ENCODE assay signal across 18 cellular contexts in the genomic region with DNA sequence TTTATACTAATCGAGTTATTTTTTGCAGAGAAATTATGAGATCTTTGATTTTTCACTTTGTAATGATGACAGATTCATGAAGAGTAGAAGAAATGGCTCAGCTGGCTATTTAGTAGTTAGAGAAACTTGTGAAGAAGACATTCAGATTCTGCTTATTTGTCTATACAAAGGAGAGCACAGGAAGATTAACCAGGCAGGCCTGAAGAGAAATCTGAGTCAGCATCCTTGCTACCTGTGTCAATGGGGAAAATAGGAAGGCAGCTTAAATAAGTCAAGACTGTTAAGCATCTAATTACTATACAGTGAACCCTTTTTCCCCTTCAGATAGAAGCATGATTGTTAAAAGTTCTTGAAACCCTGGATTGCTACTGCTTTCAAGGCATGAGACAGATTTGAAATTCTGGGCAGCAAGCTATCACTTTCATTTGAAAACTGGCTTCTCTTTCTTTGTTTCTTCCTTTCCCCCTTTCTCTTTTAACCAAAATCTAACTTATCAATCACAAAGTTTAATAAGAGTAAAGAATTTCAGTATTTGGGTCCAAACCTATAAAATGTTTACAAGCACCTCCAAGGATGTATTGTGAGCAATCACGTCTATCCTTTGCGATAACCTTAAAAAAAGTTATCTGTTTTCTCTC. TPM values are rescaled to one million over a fixed set of nuclear protein-coding genes. Genes with fewer than 3 reads are reported as not detected.
DNase-seq lines count a peak whose midpoint lies in the region; ATAC-seq, FAIRE-seq and TF ChIP-seq lines count a peak whose summit lies in the region.
"Had no signal": no experiment of that assay in that cellular context is flagged by ENCODE, and none has a peak within 500 bp of the region (broad histone marks: within the 10 kb centered on the region; RNA-seq: fewer than 3 reads in every experiment).

No MANE protein-coding gene starts in this region.

- ATAC-seq in HG02938 (IDR thresholded peaks at IDR 0.05; ENCODE audit: unreplicated experiment) (peak; percentile 22), K562 (no peak)
- ATAC-seq: esophagus mucosa had no signal

- H3K27me3 Mint-ChIP-seq in MCF 10A (ENCODE audit: insufficient read depth, unreplicated experiment): no peaks in the 10 kb centered on the region

- intact Hi-C loops in mammary epithelial cell (cut with micrococcal nuclease): no loop called here
- intact Hi-C loops in MCF 10A (cut with micrococcal nuclease): loop anchor here (5.0 kb wide), 1 partner anchor 58 kb away; no protein-coding TSS in a partner anchor
- intact Hi-C loops in K562 (cut with micrococcal nuclease): no loop called here

- H3K27me3 ChIP-seq in mammary epithelial cell (ENCODE audit: insufficient read depth, low read length) (no peaks in the 10 kb centered on the region), K562 (ENCODE audit: control insufficient read depth in 2 of 2, insufficient read depth in 2 of 2, low read length in 2 of 2) (no peaks in the 10 kb centered on the region), tibial nerve (no peaks in the 10 kb centered on the region), Peyer's patch (no peaks in the 10 kb centered on the region)
- H3K27me3 ChIP-seq: transverse colon had no signal

- dilution Hi-C loops in mammary epithelial cell (cut with HindIII; ENCODE audit: low sequenced_read_pairs): no loop called here

- peak overlapping the region; percentile 1 for H3K9ac ChIP-seq in mammary epithelial cell (ENCODE audit: insufficient read depth, low read length)
- no peak overlapping the region for H3K9ac ChIP-seq in K562 (ENCODE audit: insufficient read depth in 1 of 2, low read depth in 2 of 2, low read length in 2 of 2)

- CTCF ChIA-PET in mammary epithelial cell (lab: Charles Lee; ENCODE audit: low non-redundant PET): interaction anchor here (0.7 kb wide), 1 partner anchor 316 kb away, joined by 3 read pairs; no protein-coding TSS in a partner anchor
- CTCF ChIA-PET in MCF 10A (lab: Yijun Ruan, JAX): interaction anchor here (1.0 to 1.5 kb wide), 2 partner anchors 17 to 21 kb away, joined by 3 to 4 read pairs; no protein-coding TSS in a partner anchor
- CTCF ChIA-PET in K562 (lab: Yijun Ruan, JAX; ENCODE audit: low intra/inter-chr PET ratio): interaction anchor here (0.6 kb wide), 1 partner anchor 95 kb away, joined by 3 read pairs; no protein-coding TSS in a partner anchor

- H3K9me3 ChIP-seq in mammary epithelial cell (replicated peaks; ENCODE audit: insufficient read depth, low read length): no peaks in the 10 kb centered on the region
- H3K9me3 ChIP-seq in K562 (replicated peaks; ENCODE audit: control insufficient read depth, insufficient read depth, low read depth, low read length): no peaks in the 10 kb centered on the region
- H3K9me3 ChIP-seq in tibial nerve: no peaks in the 10 kb centered on the region
- no peaks in the 10 kb centered on the region for H3K9me3 ChIP-seq in Peyer's patch
- H3K9me3 ChIP-seq: transverse colon had no signal

- TF ChIP-seq POLR2A in K562 (conservative IDR thresholded peaks at IDR 0.05) (no peak), tibial nerve (IDR thresholded peaks at IDR 0.05) (no peak), Peyer's patch (IDR thresholded peaks at IDR 0.05) (no peak)

- H3K9me1 ChIP-seq in K562 (ENCODE audit: control insufficient read depth, insufficient read depth, low read length): no peaks in the 10 kb centered on the region

- POLR2A ChIA-PET in MCF 10A (lab: Yijun Ruan, JAX) (interaction anchor here (1.3 kb wide), 1 partner anchor 20 kb away, joined by 10 read pairs; no protein-coding TSS in a partner anchor), K562 (lab: Yijun Ruan, JAX) (interaction anchor here (1.0 kb wide), 1 partner anchor 17 kb away, joined by 3 read pairs; no protein-coding TSS in a partner anchor)

- H4K20me1 ChIP-seq in mammary epithelial cell (ENCODE audit: insufficient read depth, low read length) (no peaks in the 10 kb centered on the region), K562 (replicated peaks; ENCODE audit: control insufficient read depth, insufficient read depth, low read length) (no peaks in the 10 kb centered on the region)

- H3K4me1 Mint-ChIP-seq in MCF 10A (ENCODE audit: insufficient read depth, unreplicated experiment): no peaks in the 10 kb centered on the region

- DNase-seq in mammary epithelial cell: no peak
- DNase-seq in MCF 10A (ENCODE audit: unreplicated experiment): no peak
- no peak for DNase-seq in K562 (ENCODE audit: extremely low read depth in 1 of 4, low spot score in 3 of 4)
- DNase-seq in tibial nerve (ENCODE audit: low spot score in 2 of 2): no peak
- no peak for DNase-seq in NCI-H345 treated with DMSO at 0.1 percent for 48 hours (lab: John Stamatoyannopoulos, UW; ENCODE audit: unreplicated experiment)
- DNase-seq in Peyer's patch: no peak
- no peak for DNase-seq in NCI-H2029 treated with DMSO at 0.1 percent for 48 hours (lab: John Stamatoyannopoulos, UW)
- DNase-seq: activated effector memory CD4-positive, alpha-beta T cell treated with Interleukin-2 at 50 U/mL for 16 hours; head of caudate nucleus; islet precursor cell; NCI-H2227 treated with DMSO at 0.1 percent for 48 hours; OCI-M1; stimulated activated CD4-positive, alpha-beta T cell treated with anti-CD3 and anti-CD28 coated beads, Interleukin-4, amount 100 ng/mL, for 4 hours; transverse colon had no signal

- WGBS in mammary epithelial cell (ENCODE audit: low coverage, missing lambda C conversion rate): 98% methylated on average over 3 of the region's 3 CpGs
- 42% methylated on average over 3 of the region's 3 CpGs for WGBS in K562 (ENCODE audit: insufficient coverage, low coverage, missing lambda C conversion rate)
- WGBS in tibial nerve, 2 donors: 51 to 53% methylated on average over 3 of the region's 3 CpGs

- BruUV-seq in mammary epithelial cell (replicated peaks; lab: Mats Ljungman, UMichigan): no TSS peak
- no TSS peak for BruUV-seq in MCF 10A (replicated peaks; lab: Mats Ljungman, UMichigan)
- BruUV-seq in K562 (replicated peaks; lab: Mats Ljungman, UMichigan): no TSS peak

- H3K36me3 ChIP-seq in mammary epithelial cell (ENCODE audit: insufficient read depth, low read length) (no peaks in the 10 kb centered on the region), K562 (ENCODE audit: control insufficient read depth, insufficient read depth, low read length) (no peaks in the 10 kb centered on the region), tibial nerve (no peaks in the 10 kb centered on the region), Peyer's patch (no peaks in the 10 kb centered on the region)
- H3K36me3 ChIP-seq: transverse colon had no signal

- no peaks in the 10 kb centered on the region for H3K36me3 Mint-ChIP-seq in MCF 10A (ENCODE audit: insufficient read depth, unreplicated experiment)

- H3K27ac ChIP-seq in mammary epithelial cell (ENCODE audit: insufficient read depth, low read depth, low read length): no peak overlapping the region
- no peak overlapping the region for H3K27ac ChIP-seq in K562 (ENCODE audit: extremely low read depth, low read depth, low read length)
- peak overlapping the region; percentile 11 to 77 (median 35) for H3K27ac ChIP-seq in tibial nerve
- no peak overlapping the region for H3K27ac ChIP-seq in Peyer's patch
- H3K27ac ChIP-seq: transverse colon, VCaP had no signal

- H3K79me2 ChIP-seq in mammary epithelial cell (ENCODE audit: insufficient read depth, low read length) (no peaks in the 10 kb centered on the region), K562 (ENCODE audit: control insufficient read depth, insufficient read depth, low read length) (no peaks in the 10 kb centered on the region)

- TF ChIP-seq EP300 in K562 (IDR thresholded peaks at IDR 0.05; ENCODE audit: low read length) (no peak), tibial nerve (IDR thresholded peaks at IDR 0.05) (no peak)

- TF ChIP-seq RAD21 in K562 (CRISPR knock-in tag; conservative IDR thresholded peaks at IDR 0.05 in 1 of 2, IDR thresholded peaks at IDR 0.05 in 1 of 2): no peak

- FAIRE-seq in K562 (lab: Jason Lieb, UNC): no peak
- FAIRE-seq: astrocyte had no signal

- H2AFZ ChIP-seq in mammary epithelial cell (ENCODE audit: low read depth, low read length): no peak overlapping the region
- no peak overlapping the region for H2AFZ ChIP-seq in K562 (ENCODE audit: low read depth, low read length)

- H3K4me3 ChIP-seq in mammary epithelial cell (replicated peaks in 1 of 3; ENCODE audit: insufficient read depth in 1 of 3, low read depth in 2 of 3, low read length in 3 of 3) (no peak overlapping the region), K562 (no peak overlapping the region), tibial nerve (peak overlapping the region in 2 of 4 donors; percentile 4 to 13), Peyer's patch (no peak overlapping the region)
- H3K4me3 ChIP-seq: transverse colon had no signal

- H3K4me2 ChIP-seq in mammary epithelial cell (ENCODE audit: insufficient read depth, low read depth, low read length): no peak overlapping the region
- no peak overlapping the region for H3K4me2 ChIP-seq in K562 (ENCODE audit: insufficient read depth, low read length)

- no peaks in the 10 kb centered on the region for H3K9me3 Mint-ChIP-seq in MCF 10A (ENCODE audit: unreplicated experiment)

- in situ Hi-C loops in mammary epithelial cell (cut with MboI; ENCODE audit: low sequenced_read_pairs in 2 of 2): no loop called here
- in situ Hi-C loops in K562 (cut with MboI): no loop called here

- H3K27ac Mint-ChIP-seq in MCF 10A (ENCODE audit: low read depth, unreplicated experiment): no peak overlapping the region

- H3K4me1 ChIP-seq in mammary epithelial cell (ENCODE audit: insufficient read depth, low read length) (no peaks in the 10 kb centered on the region), K562 (replicated peaks in 1 of 2; ENCODE audit: control insufficient read depth in 2 of 2, insufficient read depth in 2 of 2, low read length in 2 of 2) (no peaks in the 10 kb centered on the region), tibial nerve (peaks cover 0 to 52% (median 10%) of the 10 kb centered on the region in 4 donors), Peyer's patch (no peaks in the 10 kb centered on the region)

- no peak overlapping the region for H3K4me3 Mint-ChIP-seq in MCF 10A (ENCODE audit: unreplicated experiment)

- TF ChIP-seq CTCF in mammary epithelial cell (conservative IDR thresholded peaks at IDR 0.05 in 1 of 2, IDR thresholded peaks at IDR 0.05 in 1 of 2; ENCODE audit: extremely low read depth in 1 of 2, insufficient read depth in 1 of 2, low read depth in 1 of 2, low read length in 2 of 2) (no peak), MCF 10A (IDR thresholded peaks at IDR 0.05; ENCODE audit: unreplicated experiment) (no peak), K562 (IDR thresholded peaks at IDR 0.05 in 2 of 3, conservative IDR thresholded peaks at IDR 0.05 in 1 of 3; ENCODE audit: insufficient read depth in 2 of 3, low read depth in 1 of 3, low read length in 3 of 3) (no peak), tibial nerve (IDR thresholded peaks at IDR 0.05) (no peak), Peyer's patch (IDR thresholded peaks at IDR 0.05) (no peak)

RNA-seq across cellular contexts. Expression of a gene that starts 21.4 kb away (rescaled TPM):
- 10 to 100 TPM; 14.3 to 47.9 TPM for total RNA-seq in mammary epithelial cell
- 40.1 TPM for polyA plus RNA-seq in mammary epithelial cell
- 14.2 TPM for polyA minus RNA-seq in mammary epithelial cell
- 35.7 and 44.2 TPM in 2 replicates for total RNA-seq in MCF 10A (2022)
- total RNA-seq in K562 (2011; cell fraction: chromatin; rRNA removed; ENCODE audit: low replicate concordance): 11.9 and 29.3 TPM in 2 replicates
- 14.1 and 15.8 TPM in 2 replicates for total RNA-seq in K562 (2011; cell fraction: nucleolus; rRNA removed)
- total RNA-seq in K562 (2011; cell fraction: nucleoplasm; rRNA removed): 26.5 and 30.7 TPM in 2 replicates
- 63.2 and 68.5 TPM in 2 replicates for total RNA-seq in K562 (2014; rRNA removed)
- total RNA-seq in K562 (2014; rRNA removed; fragmentation: Illumina TruSeq; extraction: Trizol): 152 and 160 TPM in 2 replicates
- 89.5 and 100 TPM in 2 replicates for total RNA-seq in K562 (2015; rRNA removed; fragmentation: Illumina TruSeq; extraction: Trizol)
- total RNA-seq in K562 (2021): 116 and 124 TPM in 2 replicates
- 146 and 188 TPM in 2 replicates for polyA plus RNA-seq in K562 (2011; rRNA removed)
- 27.0 and 62.9 TPM in 2 replicates for polyA plus RNA-seq in K562 (2011; cell fraction: cytosol; rRNA removed)
- polyA plus RNA-seq in K562 (2011; cell fraction: nucleus; rRNA removed): 24.4 and 34.7 TPM in 2 replicates
- polyA plus RNA-seq in K562 (2012): 130 and 162 TPM in 2 replicates
- polyA plus RNA-seq in K562 (2014; fragmentation: Illumina TruSeq; extraction: Trizol): 92.4 and 107 TPM in 2 replicates
- 100 to 1,000 TPM; 202 to 265 TPM for polyA plus RNA-seq in K562 (2014; fragmentation: Nextera tagmentation; extraction: Ambion mirVana)
- polyA plus RNA-seq in K562 (2014; rRNA removed): 114 and 125 TPM in 2 replicates
- polyA minus RNA-seq in K562 (2011; rRNA and poly(A)+ RNA removed): 35.4 and 39.6 TPM in 2 replicates
- 14.7 and 17.8 TPM in 2 replicates for polyA minus RNA-seq in K562 (2011; cell fraction: cytosol; rRNA and poly(A)+ RNA removed)
- polyA minus RNA-seq in K562 (2011; cell fraction: nucleus; rRNA and poly(A)+ RNA removed): 16.4 and 28.7 TPM in 2 replicates
- total RNA-seq in tibial nerve: 10 to 100 TPM; 14.4 to 21.9 (median 19.2) TPM
- 10 to 100 TPM; 11.3 to 23.6 (median 19.4) TPM for total RNA-seq in Peyer's patch

Comparison
In these comparisons a context has a peak if more than half of its experiments do, and no peak if none do; other contexts are left out.
1. H3K27ac ChIP-seq: peak in tibial nerve (4 of 4); none in mammary epithelial cell (single experiment), K562 (single experiment) and Peyer's patch (0 of 4).